ENCODE assay signal across 26 cellular contexts in the genomic region with DNA sequence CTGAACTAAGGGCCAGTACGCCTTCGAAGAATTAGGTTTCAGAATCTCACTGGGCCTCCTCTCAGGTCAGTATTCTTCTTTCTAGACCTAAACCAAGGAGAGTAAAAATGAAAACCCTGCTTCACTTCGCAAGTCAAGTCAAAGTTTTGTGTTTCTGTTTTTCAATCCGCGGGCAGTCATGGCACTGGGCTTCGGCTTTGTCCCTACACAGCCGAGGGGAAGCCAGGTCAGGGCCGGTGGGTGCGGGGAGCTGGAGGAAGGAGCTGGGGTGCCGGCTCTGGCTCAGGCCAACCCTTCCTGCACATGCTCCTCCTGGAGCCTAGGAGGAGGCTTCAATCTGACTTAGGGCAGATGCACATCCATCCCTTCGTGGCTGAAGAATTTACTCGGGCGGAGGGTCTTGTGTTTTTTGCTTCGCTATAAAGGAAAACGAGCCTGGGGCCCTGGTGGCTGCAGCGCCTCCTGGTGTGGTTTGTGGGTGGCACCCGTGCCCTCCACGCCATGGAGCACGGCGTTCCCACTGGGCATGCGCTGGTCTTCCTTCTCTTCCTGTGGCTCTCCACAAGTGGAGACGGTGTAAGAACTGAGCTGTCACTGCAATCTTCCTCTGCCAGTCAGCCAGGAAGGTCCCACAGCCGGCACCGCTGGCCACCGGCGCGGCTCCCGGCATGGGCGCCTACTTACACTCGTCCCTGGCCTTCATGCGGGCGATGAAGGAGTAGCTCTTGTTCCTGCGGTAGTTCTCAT. TPM values are rescaled to one million over a fixed set of nuclear protein-coding genes. Genes with fewer than 3 reads are reported as not detected.
DNase-seq lines count a peak whose midpoint lies in the region; ATAC-seq, FAIRE-seq and TF ChIP-seq lines count a peak whose summit lies in the region.
"Had no signal": no experiment of that assay in that cellular context is flagged by ENCODE, and none has a peak within 500 bp of the region (broad histone marks: within the 10 kb centered on the region; RNA-seq: fewer than 3 reads in every experiment).

No MANE protein-coding gene starts in this region.

- H3K36me3 Mint-ChIP-seq in T-helper 17 cell (ENCODE audit: low read depth) = peaks cover 3% of the 10 kb centered on the region

- H3K27me3 ChIP-seq in HepG2 (ENCODE audit: control insufficient read depth in 1 of 2, insufficient read depth in 2 of 2, low read length in 2 of 2) (no peaks in the 10 kb centered on the region; a peak in 1 of 5 replicates), right lobe of liver (no peaks in the 10 kb centered on the region), trophoblast cell (ENCODE audit: insufficient read depth, low read length) (no peaks in the 10 kb centered on the region)
- H3K27me3 ChIP-seq: thyroid gland had no signal

- H4K12ac ChIP-seq in trophoblast cell (ENCODE audit: low read depth, low read length) = no peak overlapping the region

- ATAC-seq in HepG2 = no peak
- no peak for ATAC-seq in right lobe of liver
- ATAC-seq in T-helper 17 cell = no peak
- no peak for ATAC-seq in sciatic nerve
- ATAC-seq: activated CD8-positive, alpha-beta T cell treated with anti-CD3 and anti-CD28 coated beads, Interleukin-2, amount 10 ng/mL, durations not matched to agents 7 days and 5 days; naive thymus-derived CD4-positive, alpha-beta T cell; stimulated activated effector memory CD8-positive, alpha-beta T cell treated with anti-CD3 and anti-CD28 coated beads, Interleukin-12 subunit alpha, Interleukin-12 subunit beta, amount 100 ng/mL, for 72 hours; WTC11 had no signal

- H3K23ac ChIP-seq in trophoblast cell (ENCODE audit: low read length) = no peak overlapping the region

- TF ChIP-seq EP300 in HepG2 (IDR thresholded peaks at IDR 0.05; ENCODE audit: low read depth in 2 of 2, low read length in 2 of 2) = no peak
- no peak for TF ChIP-seq EP300 in HepG2 (CRISPR knock-in tag; IDR thresholded peaks at IDR 0.05; ENCODE audit: borderline replicate concordance)

- WGBS in HepG2 (ENCODE audit: low lambda C conversion rate) = 97% methylated on average over 32 of the region's 33 CpGs
- 76% methylated on average over 15 of the region's 33 CpGs for WGBS in right lobe of liver (ENCODE audit: insufficient coverage, low coverage, low lambda C conversion rate, missing lambda C conversion rate)
- no CpG with 5 or more reads among the region's 33 CpGs for WGBS in trophoblast cell (ENCODE audit: extremely low coverage, insufficient coverage, insufficient read length)

- no peak for TF ChIP-seq RAD21 in HepG2 (CRISPR knock-in tag; IDR thresholded peaks at IDR 0.05)

- no peak for TF ChIP-seq POLR2A in HepG2 (IDR thresholded peaks at IDR 0.05; ENCODE audit: insufficient read depth in 1 of 2, low read depth in 2 of 2, low read length in 2 of 2)
- TF ChIP-seq POLR2A in right lobe of liver (IDR thresholded peaks at IDR 0.05) = no peak

- H3K4me1 Mint-ChIP-seq in T-helper 17 cell = peaks cover 4% of the 10 kb centered on the region
- H3K4me1 Mint-ChIP-seq: memory B cell, WTC11 had no signal

- no peak overlapping the region for H2BK5ac ChIP-seq in trophoblast cell (ENCODE audit: low read depth, low read length, poor library complexity)

- H2BK120ac ChIP-seq in trophoblast cell (ENCODE audit: insufficient read depth, low read length, poor library complexity) = no peak overlapping the region

- H3K4me3 Mint-ChIP-seq in T-helper 17 cell = peak overlapping the region; percentile 52
- H3K4me3 Mint-ChIP-seq: activated CD8-positive, alpha-beta T cell treated with anti-CD3 and anti-CD28 coated beads, Interleukin-2, amount 10 ng/mL, durations not matched to agents 7 days and 5 days; CD4-positive, alpha-beta T cell; memory B cell; naive thymus-derived CD4-positive, alpha-beta T cell; stimulated activated effector memory CD8-positive, alpha-beta T cell treated with anti-CD3 and anti-CD28 coated beads, Interleukin-12 subunit alpha, Interleukin-12 subunit beta, amount 100 ng/mL, for 72 hours; WTC11 had no signal

- TF ChIP-seq CTCF in HepG2 (CRISPR knock-in tag; IDR thresholded peaks at IDR 0.05) (peak; percentile 48), right lobe of liver (IDR thresholded peaks at IDR 0.05) (no peak)

- H3K4me3 ChIP-seq in HepG2 (replicated peaks in 1 of 3; ENCODE audit: insufficient read depth in 1 of 3, low read depth in 2 of 3, low read length in 3 of 3) (no peak overlapping the region), right lobe of liver (no peak overlapping the region), trophoblast cell (ENCODE audit: low read depth, low read length) (no peak overlapping the region)
- H3K4me3 ChIP-seq: psoas muscle, thyroid gland had no signal

- H2AK5ac ChIP-seq in trophoblast cell (ENCODE audit: low read length) = no peak overlapping the region

- peaks cover 39 to 80% of the 10 kb centered on the region in 2 experiments for H3K36me3 ChIP-seq in HepG2 (replicated peaks in 1 of 2; ENCODE audit: control insufficient read depth in 1 of 2, insufficient read depth in 2 of 2, low read length in 2 of 2)
- peaks cover 0 to 57% (median 28%) of the 10 kb centered on the region in 4 donors for H3K36me3 ChIP-seq in right lobe of liver
- peaks cover 72 to 73% of the 10 kb centered on the region in 2 experiments for H3K36me3 ChIP-seq in trophoblast cell (ENCODE audit: control insufficient read depth in 1 of 2, insufficient read depth in 2 of 2, low read length in 2 of 2)

- POLR2A ChIA-PET in HepG2 (lab: Yijun Ruan, JAX) = interaction anchor here (2.0 kb wide), 1 partner anchor 25 kb away, joined by 8 read pairs; no protein-coding TSS in a partner anchor

- H4K91ac ChIP-seq in trophoblast cell (ENCODE audit: low read depth, low read length) = no peak overlapping the region

- H3K4me1 ChIP-seq in HepG2 (ENCODE audit: insufficient read depth, low read length) (no peaks in the 10 kb centered on the region), right lobe of liver (peaks cover 0 to 17% (median 4%) of the 10 kb centered on the region in 4 donors), trophoblast cell (ENCODE audit: control insufficient read depth in 1 of 2, insufficient read depth in 2 of 2, low read length in 2 of 2) (no peaks in the 10 kb centered on the region)
- H3K4me1 ChIP-seq: psoas muscle, thyroid gland had no signal

- H3K9ac ChIP-seq in HepG2 (ENCODE audit: insufficient read depth, low read depth, low read length) = no peak overlapping the region
- H3K9ac ChIP-seq in trophoblast cell (ENCODE audit: low read length) = no peak overlapping the region

- no peak overlapping the region for H3K27ac Mint-ChIP-seq in T-helper 17 cell
- H3K27ac Mint-ChIP-seq: activated CD8-positive, alpha-beta T cell treated with anti-CD3 and anti-CD28 coated beads, Interleukin-2, amount 10 ng/mL, durations not matched to agents 7 days and 5 days; CD4-positive, alpha-beta T cell; memory B cell; stimulated activated effector memory CD8-positive, alpha-beta T cell treated with anti-CD3 and anti-CD28 coated beads, Interleukin-12 subunit alpha, Interleukin-12 subunit beta, amount 100 ng/mL, for 72 hours had no signal

- intact Hi-C loops in HepG2 (cut with micrococcal nuclease; ENCODE audit: unreplicated experiment) (no loop called here), right lobe of liver (cut with DNase I) (no loop called here), sciatic nerve (cut with DNase I) (no loop called here)

- BruUV-seq in HepG2 (replicated peaks; lab: Mats Ljungman, UMichigan) = no TSS peak

- H3K4me2 ChIP-seq in HepG2 (ENCODE audit: low read depth, low read length) = no peak overlapping the region
- H3K4me2 ChIP-seq in trophoblast cell (ENCODE audit: low read length) = no peak overlapping the region

- H4K20me1 ChIP-seq in HepG2 (ENCODE audit: insufficient read depth, low read length) = no peaks in the 10 kb centered on the region

- no peak overlapping the region for H3K4ac ChIP-seq in trophoblast cell (ENCODE audit: low read depth, low read length)

- H3K79me1 ChIP-seq in trophoblast cell (ENCODE audit: low read length) = no peaks in the 10 kb centered on the region

- H3K27me3 Mint-ChIP-seq in T-helper 17 cell = no peaks in the 10 kb centered on the region
- H3K27me3 Mint-ChIP-seq: CD4-positive, alpha-beta T cell; memory B cell; naive thymus-derived CD4-positive, alpha-beta T cell had no signal

- CTCF ChIA-PET in HepG2 (lab: Yijun Ruan, JAX; ENCODE audit: low intra/inter-chr PET ratio, low total read pairs) = no interaction called here

- H3K9me3 ChIP-seq in HepG2 (ENCODE audit: low read length) = no peaks in the 10 kb centered on the region
- H3K9me3 ChIP-seq in right lobe of liver = no peaks in the 10 kb centered on the region
- H3K9me3 ChIP-seq in T-helper 17 cell (ENCODE audit: control insufficient read depth, low read length, poor library complexity, severe bottlenecking) = no peaks in the 10 kb centered on the region
- peaks cover 8% of the 10 kb centered on the region for H3K9me3 ChIP-seq in trophoblast cell (ENCODE audit: insufficient read depth, low read depth, low read length)
- H3K9me3 ChIP-seq: psoas muscle, thyroid gland had no signal

- H2BK12ac ChIP-seq in trophoblast cell (ENCODE audit: low read length) = no peak overlapping the region

- in situ Hi-C loops in HepG2 (cut with HindIII; ENCODE audit: extremely low pct_ligation_motif_present, low pct_unique_long_range_greater_than_20kb) = no loop called here

- no peak for FAIRE-seq in HepG2 (lab: Jason Lieb, UNC)
- FAIRE-seq: kidney had no signal

- DNase-seq in HepG2 (ENCODE audit: low spot score) = no peak
- no peak for DNase-seq in right lobe of liver
- DNase-seq in T-helper 17 cell = no peak
- DNase-seq in iPS-NIHi11 (ENCODE audit: low spot score) = peak; percentile 58
- DNase-seq in activated naive CD4-positive, alpha-beta T cell treated with anti-CD3 and anti-CD28 coated beads, Interleukin-2, amount 50 U/mL, for 16 hours = no peak
- no peak for DNase-seq in sciatic nerve (ENCODE audit: low spot score)
- no peak for DNase-seq in trophoblast cell
- DNase-seq in cerebellum (ENCODE audit: low spot score) = no peak
- DNase-seq: activated CD8-positive, alpha-beta T cell treated with anti-CD3 and anti-CD28 coated beads, Interleukin-2, amount 10 ng/mL, durations not matched to agents 7 days and 5 days; caudate nucleus; CD4-positive, alpha-beta T cell; effector memory CD4-positive, alpha-beta T cell; kidney; naive thymus-derived CD4-positive, alpha-beta T cell; NCI-H1092 treated with DMSO at 0.1 percent for 48 hours; NCI-H2107; NCI-H526; OCI-M1; psoas muscle; SIG-M5; thyroid gland had no signal

- H2AFZ ChIP-seq in HepG2 (ENCODE audit: low read length) (no peak overlapping the region), trophoblast cell (ENCODE audit: insufficient read depth, low read length, poor library complexity) (no peak overlapping the region)

- H3K27ac ChIP-seq in HepG2 (ENCODE audit: extremely low read length, insufficient read depth, low read length) (no peak overlapping the region), right lobe of liver (no peak overlapping the region), trophoblast cell (ENCODE audit: low read depth, low read length) (no peak overlapping the region)
- H3K27ac ChIP-seq: psoas muscle, thyroid gland had no signal

- H3K79me2 ChIP-seq in HepG2 (ENCODE audit: insufficient read depth, low read length) = no peaks in the 10 kb centered on the region
- H3K79me2 ChIP-seq in trophoblast cell (ENCODE audit: control insufficient read depth, insufficient read depth, low read length, poor library complexity) = no peaks in the 10 kb centered on the region

- no peak overlapping the region for H4K8ac ChIP-seq in trophoblast cell (ENCODE audit: low read depth, low read length)

- H3K18ac ChIP-seq in trophoblast cell (ENCODE audit: low read length) = no peak overlapping the region

- no peak overlapping the region for H3K14ac ChIP-seq in trophoblast cell (ENCODE audit: low read length)

RNA-seq across cellular contexts. Expression of gene C19orf44, which starts 22.5 kb away (rescaled TPM):
- total RNA-seq in HepG2 (2016; rRNA removed; fragmentation: Illumina TruSeq; extraction: Trizol) (3.6 and 4.3 TPM in 2 replicates), right lobe of liver (1 to 10 TPM; 1.8 to 4.3 (median 2.5) TPM), T-helper 17 cell (1 to 10 TPM; 1.3 to 2.1 TPM), sciatic nerve (11.2 TPM), cerebellum (5.6 TPM)
- total RNA-seq in HepG2 (2016; cell fraction: cytosol; rRNA removed; fragmentation: Illumina TruSeq; extraction: Trizol; ENCODE audit: low read depth) = 2.6 and 3.0 TPM in 2 replicates
- total RNA-seq in HepG2 (2016; cell fraction: insoluble cytoplasmic fraction; rRNA removed; fragmentation: Illumina TruSeq; extraction: Trizol) = 2.7 and 3.1 TPM in 2 replicates
- total RNA-seq in HepG2 (2016; cell fraction: membrane; rRNA removed; fragmentation: Illumina TruSeq; extraction: Trizol) = 1.9 and 2.2 TPM in 2 replicates
- total RNA-seq in HepG2 (2016; cell fraction: nucleus; rRNA removed; fragmentation: Illumina TruSeq; extraction: Trizol) = 4.6 and 4.8 TPM in 2 replicates
- polyA plus RNA-seq in HepG2 (2011; rRNA removed) = 3.2 and 4.1 TPM in 2 replicates
- polyA plus RNA-seq in HepG2 (2011; cell fraction: cytosol; rRNA removed) = 3.3 and 3.5 TPM in 2 replicates
- polyA plus RNA-seq in HepG2 (2011; cell fraction: nucleus; rRNA removed) = 10.6 and 11.2 TPM in 2 replicates
- polyA plus RNA-seq in HepG2 (2012) = 3.4 and 5.4 TPM in 2 replicates
- 0.60 and 0.90 TPM in 2 replicates for polyA plus RNA-seq in HepG2 (2016; cell fraction: cytosol; fragmentation: Illumina TruSeq; extraction: Trizol; ENCODE audit: low read depth)
- 3.6 and 4.3 TPM in 2 replicates for polyA plus RNA-seq in HepG2 (2016; cell fraction: insoluble cytoplasmic fraction; fragmentation: Illumina TruSeq; extraction: Trizol; ENCODE audit: low read depth)
- polyA plus RNA-seq in HepG2 (2016; cell fraction: membrane; fragmentation: Illumina TruSeq; extraction: Trizol; ENCODE audit: low read depth) = 1.5 TPM in 2 replicates
- polyA plus RNA-seq in HepG2 (2016; cell fraction: nucleus; fragmentation: Illumina TruSeq; extraction: Trizol; ENCODE audit: insufficient read depth, low read depth) = 10.2 and 12.1 TPM in 2 replicates
- polyA minus RNA-seq in HepG2 (2011; rRNA and poly(A)+ RNA removed; ENCODE audit: low replicate concordance) = 2.9 and 3.4 TPM in 2 replicates
- polyA minus RNA-seq in HepG2 (2011; cell fraction: cytosol; rRNA and poly(A)+ RNA removed) = 2.4 and 4.4 TPM in 2 replicates
- polyA minus RNA-seq in HepG2 (2011; cell fraction: nucleus; rRNA and poly(A)+ RNA removed) = 6.7 and 8.1 TPM in 2 replicates
- polyA plus RNA-seq in trophoblast cell (2013) = 2.6 and 2.7 TPM in 2 replicates

RNA-seq across cellular contexts. Expression of gene CALR3, which starts 22.7 kb away (rescaled TPM):
- total RNA-seq in HepG2 (2016; rRNA removed; fragmentation: Illumina TruSeq; extraction: Trizol) = not detected in 2 replicates
- total RNA-seq in HepG2 (2016; cell fraction: cytosol; rRNA removed; fragmentation: Illumina TruSeq; extraction: Trizol; ENCODE audit: low read depth) = not detected in 2 replicates
- total RNA-seq in HepG2 (2016; cell fraction: insoluble cytoplasmic fraction; rRNA removed; fragmentation: Illumina TruSeq; extraction: Trizol) = not detected in 2 replicates
- total RNA-seq in HepG2 (2016; cell fraction: membrane; rRNA removed; fragmentation: Illumina TruSeq; extraction: Trizol) = not detected in 2 replicates
- total RNA-seq in HepG2 (2016; cell fraction: nucleus; rRNA removed; fragmentation: Illumina TruSeq; extraction: Trizol) = not detected in 2 replicates
- not detected in 2 replicates for polyA plus RNA-seq in HepG2 (2011; rRNA removed)
- not detected in 2 replicates for polyA plus RNA-seq in HepG2 (2011; cell fraction: cytosol; rRNA removed)
- polyA plus RNA-seq in HepG2 (2011; cell fraction: nucleus; rRNA removed) = not detected in 2 replicates
- 0.16 TPM in 1 of 2 replicates, not detected in the other for polyA plus RNA-seq in HepG2 (2012)
- not detected in 2 replicates for polyA plus RNA-seq in HepG2 (2016; cell fraction: cytosol; fragmentation: Illumina TruSeq; extraction: Trizol; ENCODE audit: low read depth)
- not detected in 2 replicates for polyA plus RNA-seq in HepG2 (2016; cell fraction: insoluble cytoplasmic fraction; fragmentation: Illumina TruSeq; extraction: Trizol; ENCODE audit: low read depth)
- polyA plus RNA-seq in HepG2 (2016; cell fraction: membrane; fragmentation: Illumina TruSeq; extraction: Trizol; ENCODE audit: low read depth) = not detected in 2 replicates
- not detected in 2 replicates for polyA plus RNA-seq in HepG2 (2016; cell fraction: nucleus; fragmentation: Illumina TruSeq; extraction: Trizol; ENCODE audit: insufficient read depth, low read depth)
- polyA minus RNA-seq in HepG2 (2011; rRNA and poly(A)+ RNA removed; ENCODE audit: low replicate concordance) = not detected in 2 replicates
- not detected in 2 replicates for polyA minus RNA-seq in HepG2 (2011; cell fraction: cytosol; rRNA and poly(A)+ RNA removed)
- polyA minus RNA-seq in HepG2 (2011; cell fraction: nucleus; rRNA and poly(A)+ RNA removed) = not detected in 2 replicates
- total RNA-seq in right lobe of liver = not detected
- total RNA-seq in T-helper 17 cell = not detected
- not detected for total RNA-seq in sciatic nerve
- 0.12 and 0.25 TPM in 2 replicates for polyA plus RNA-seq in trophoblast cell (2013)
- total RNA-seq in cerebellum = not detected
- total RNA-seq: activated CD8-positive, alpha-beta T cell treated with anti-CD3 and anti-CD28 coated beads, Interleukin-2, amount 10 ng/mL, durations not matched to agents 7 days and 5 days; CD4-positive, alpha-beta T cell; kidney; LHCN-M2; naive thymus-derived CD4-positive, alpha-beta T cell; T-helper 2 cell treated with Interferon-gamma antibody and Interleukin-4, amounts not matched to agents 100 ng/mL and 5 ng/mL, for 36 hours had no signal
- polyA plus RNA-seq: naive thymus-derived CD4-positive, alpha-beta T cell had no signal

RNA-seq across cellular contexts. Expression of gene CHERP, which starts 23.6 kb away (rescaled TPM):
- total RNA-seq in HepG2 (2016; rRNA removed; fragmentation: Illumina TruSeq; extraction: Trizol) (4.3 and 9.1 TPM in 2 replicates), right lobe of liver (10 to 100 TPM in 4 of 6 experiments, 1 to 10 TPM in 2; 6.8 to 26.2 (median 20.6) TPM), T-helper 17 cell (10 to 100 TPM; 50.1 to 63.7 TPM), sciatic nerve (36.9 TPM), cerebellum (12.8 TPM)
- total RNA-seq in HepG2 (2016; cell fraction: cytosol; rRNA removed; fragmentation: Illumina TruSeq; extraction: Trizol; ENCODE audit: low read depth) = 3.8 and 4.0 TPM in 2 replicates
- 6.0 and 7.4 TPM in 2 replicates for total RNA-seq in HepG2 (2016; cell fraction: insoluble cytoplasmic fraction; rRNA removed; fragmentation: Illumina TruSeq; extraction: Trizol)
- total RNA-seq in HepG2 (2016; cell fraction: membrane; rRNA removed; fragmentation: Illumina TruSeq; extraction: Trizol) = 5.5 and 6.1 TPM in 2 replicates
- 8.1 and 13.9 TPM in 2 replicates for total RNA-seq in HepG2 (2016; cell fraction: nucleus; rRNA removed; fragmentation: Illumina TruSeq; extraction: Trizol)
- polyA plus RNA-seq in HepG2 (2011; rRNA removed) = 5.4 and 5.9 TPM in 2 replicates
- 2.9 and 3.2 TPM in 2 replicates for polyA plus RNA-seq in HepG2 (2011; cell fraction: cytosol; rRNA removed)
- 34.4 and 39.5 TPM in 2 replicates for polyA plus RNA-seq in HepG2 (2011; cell fraction: nucleus; rRNA removed)
- 20.4 and 25.1 TPM in 2 replicates for polyA plus RNA-seq in HepG2 (2012)
- polyA plus RNA-seq in HepG2 (2016; cell fraction: cytosol; fragmentation: Illumina TruSeq; extraction: Trizol; ENCODE audit: low read depth) = 2.1 and 2.2 TPM in 2 replicates
- 19.7 and 26.9 TPM in 2 replicates for polyA plus RNA-seq in HepG2 (2016; cell fraction: insoluble cytoplasmic fraction; fragmentation: Illumina TruSeq; extraction: Trizol; ENCODE audit: low read depth)
- polyA plus RNA-seq in HepG2 (2016; cell fraction: membrane; fragmentation: Illumina TruSeq; extraction: Trizol; ENCODE audit: low read depth) = 4.9 and 6.0 TPM in 2 replicates
- 54.8 and 59.8 TPM in 2 replicates for polyA plus RNA-seq in HepG2 (2016; cell fraction: nucleus; fragmentation: Illumina TruSeq; extraction: Trizol; ENCODE audit: insufficient read depth, low read depth)
- polyA minus RNA-seq in HepG2 (2011; rRNA and poly(A)+ RNA removed; ENCODE audit: low replicate concordance) = 10.1 and 16.3 TPM in 2 replicates
- polyA minus RNA-seq in HepG2 (2011; cell fraction: cytosol; rRNA and poly(A)+ RNA removed) = 7.1 and 9.3 TPM in 2 replicates
- polyA minus RNA-seq in HepG2 (2011; cell fraction: nucleus; rRNA and poly(A)+ RNA removed) = 18.4 and 19.8 TPM in 2 replicates
- polyA plus RNA-seq in trophoblast cell (2013) = 48.8 and 49.6 TPM in 2 replicates

RNA-seq across cellular contexts. Expression of gene EPS15L1, which starts 46.9 kb away (rescaled TPM):
- total RNA-seq in HepG2 (2016; rRNA removed; fragmentation: Illumina TruSeq; extraction: Trizol) (7.0 and 8.6 TPM in 2 replicates), right lobe of liver (10 to 100 TPM in 4 of 6 experiments, 1 to 10 TPM in 2; 6.3 to 22.5 (median 13.8) TPM), T-helper 17 cell (10 to 100 TPM; 42.7 to 44.1 TPM), sciatic nerve (50.6 TPM), cerebellum (30.4 TPM)
- 3.7 and 4.1 TPM in 2 replicates for total RNA-seq in HepG2 (2016; cell fraction: cytosol; rRNA removed; fragmentation: Illumina TruSeq; extraction: Trizol; ENCODE audit: low read depth)
- 8.4 and 8.7 TPM in 2 replicates for total RNA-seq in HepG2 (2016; cell fraction: insoluble cytoplasmic fraction; rRNA removed; fragmentation: Illumina TruSeq; extraction: Trizol)
- total RNA-seq in HepG2 (2016; cell fraction: membrane; rRNA removed; fragmentation: Illumina TruSeq; extraction: Trizol) = 5.5 and 7.2 TPM in 2 replicates
- 16.1 and 18.4 TPM in 2 replicates for total RNA-seq in HepG2 (2016; cell fraction: nucleus; rRNA removed; fragmentation: Illumina TruSeq; extraction: Trizol)
- polyA plus RNA-seq in HepG2 (2011; rRNA removed) = 14.0 and 16.5 TPM in 2 replicates
- polyA plus RNA-seq in HepG2 (2011; cell fraction: cytosol; rRNA removed) = 8.2 and 8.5 TPM in 2 replicates
- polyA plus RNA-seq in HepG2 (2011; cell fraction: nucleus; rRNA removed) = 28.2 and 31.7 TPM in 2 replicates
- polyA plus RNA-seq in HepG2 (2012) = 23.7 and 24.6 TPM in 2 replicates
- polyA plus RNA-seq in HepG2 (2016; cell fraction: cytosol; fragmentation: Illumina TruSeq; extraction: Trizol; ENCODE audit: low read depth) = 2.8 TPM in 2 replicates
- 18.3 and 21.1 TPM in 2 replicates for polyA plus RNA-seq in HepG2 (2016; cell fraction: insoluble cytoplasmic fraction; fragmentation: Illumina TruSeq; extraction: Trizol; ENCODE audit: low read depth)
- polyA plus RNA-seq in HepG2 (2016; cell fraction: membrane; fragmentation: Illumina TruSeq; extraction: Trizol; ENCODE audit: low read depth) = 3.9 and 5.1 TPM in 2 replicates
- polyA plus RNA-seq in HepG2 (2016; cell fraction: nucleus; fragmentation: Illumina TruSeq; extraction: Trizol; ENCODE audit: insufficient read depth, low read depth) = 25.3 and 31.3 TPM in 2 replicates
- polyA minus RNA-seq in HepG2 (2011; rRNA and poly(A)+ RNA removed; ENCODE audit: low replicate concordance) = 22.5 and 23.7 TPM in 2 replicates
- 13.0 and 19.8 TPM in 2 replicates for polyA minus RNA-seq in HepG2 (2011; cell fraction: cytosol; rRNA and poly(A)+ RNA removed)
- polyA minus RNA-seq in HepG2 (2011; cell fraction: nucleus; rRNA and poly(A)+ RNA removed) = 31.8 and 42.8 TPM in 2 replicates
- polyA plus RNA-seq in trophoblast cell (2013) = 18.1 and 19.9 TPM in 2 replicates

RNA-seq across cellular contexts. Expression of gene SLC35E1, which starts 53.6 kb away (rescaled TPM):
- total RNA-seq in HepG2 (2016; rRNA removed; fragmentation: Illumina TruSeq; extraction: Trizol) = 17.2 and 21.2 TPM in 2 replicates
- 6.0 and 7.6 TPM in 2 replicates for total RNA-seq in HepG2 (2016; cell fraction: cytosol; rRNA removed; fragmentation: Illumina TruSeq; extraction: Trizol; ENCODE audit: low read depth)
- total RNA-seq in HepG2 (2016; cell fraction: insoluble cytoplasmic fraction; rRNA removed; fragmentation: Illumina TruSeq; extraction: Trizol) = 15.6 and 20.2 TPM in 2 replicates
- 18.9 and 19.7 TPM in 2 replicates for total RNA-seq in HepG2 (2016; cell fraction: membrane; rRNA removed; fragmentation: Illumina TruSeq; extraction: Trizol)
- total RNA-seq in HepG2 (2016; cell fraction: nucleus; rRNA removed; fragmentation: Illumina TruSeq; extraction: Trizol) = 18.5 and 21.4 TPM in 2 replicates
- polyA plus RNA-seq in HepG2 (2011; rRNA removed) = 46.5 and 48.0 TPM in 2 replicates
- polyA plus RNA-seq in HepG2 (2011; cell fraction: cytosol; rRNA removed) = 31.6 and 37.8 TPM in 2 replicates
- 26.3 and 38.8 TPM in 2 replicates for polyA plus RNA-seq in HepG2 (2011; cell fraction: nucleus; rRNA removed)
- 25.6 and 26.5 TPM in 2 replicates for polyA plus RNA-seq in HepG2 (2012)
- 5.7 and 6.3 TPM in 2 replicates for polyA plus RNA-seq in HepG2 (2016; cell fraction: cytosol; fragmentation: Illumina TruSeq; extraction: Trizol; ENCODE audit: low read depth)
- polyA plus RNA-seq in HepG2 (2016; cell fraction: insoluble cytoplasmic fraction; fragmentation: Illumina TruSeq; extraction: Trizol; ENCODE audit: low read depth) = 16.1 and 22.5 TPM in 2 replicates
- polyA plus RNA-seq in HepG2 (2016; cell fraction: membrane; fragmentation: Illumina TruSeq; extraction: Trizol; ENCODE audit: low read depth) = 20.6 and 22.2 TPM in 2 replicates
- 45.9 and 46.6 TPM in 2 replicates for polyA plus RNA-seq in HepG2 (2016; cell fraction: nucleus; fragmentation: Illumina TruSeq; extraction: Trizol; ENCODE audit: insufficient read depth, low read depth)
- polyA minus RNA-seq in HepG2 (2011; rRNA and poly(A)+ RNA removed; ENCODE audit: low replicate concordance) = 181 and 185 TPM in 2 replicates
- 33.0 and 39.5 TPM in 2 replicates for polyA minus RNA-seq in HepG2 (2011; cell fraction: cytosol; rRNA and poly(A)+ RNA removed)
- polyA minus RNA-seq in HepG2 (2011; cell fraction: nucleus; rRNA and poly(A)+ RNA removed) = 24.8 and 31.7 TPM in 2 replicates
- 10 to 100 TPM; 17.2 to 27.4 (median 20.1) TPM for total RNA-seq in right lobe of liver
- total RNA-seq in T-helper 17 cell = 10 to 100 TPM; 68.1 to 75.9 TPM
- total RNA-seq in sciatic nerve = 33.2 TPM
- polyA plus RNA-seq in trophoblast cell (2013) = 101 TPM in 2 replicates
- 29.9 TPM for total RNA-seq in cerebellum
